Comparison of ENCODE assay signal across 20 cellular contexts in the genomic region with DNA sequence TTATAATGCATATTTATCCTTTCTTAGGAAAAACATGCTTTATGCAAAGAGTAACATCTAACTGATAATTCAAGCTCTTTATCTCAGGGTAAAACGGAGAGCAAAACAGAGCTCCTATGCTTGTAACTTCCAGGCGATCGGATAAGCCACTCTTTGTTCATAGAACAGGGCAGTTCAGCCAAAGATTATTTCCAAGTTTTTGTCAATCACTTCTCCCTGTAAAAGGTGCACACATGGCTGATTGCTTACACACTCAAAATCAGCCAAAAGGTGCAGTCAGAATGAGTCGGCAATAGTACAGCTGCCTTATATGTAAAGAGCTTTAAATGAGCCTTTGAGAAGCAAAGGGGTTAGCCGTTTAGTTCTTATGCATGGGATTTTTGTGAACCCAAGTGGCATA.
DNase-seq lines count a peak whose midpoint lies in the region; ATAC-seq and TF ChIP-seq lines count a peak whose summit lies in the region.
"Had no signal": no experiment of that assay in that cellular context is flagged by ENCODE, and none has a peak within 500 bp of the region (broad histone marks: within the 10 kb centered on the region; RNA-seq: fewer than 3 reads in every experiment).

No MANE protein-coding gene starts in this region.

- TF ChIP-seq CTCF in GM23338 (conservative IDR thresholded peaks at IDR 0.05; ENCODE audit: low read depth in 2 of 2) (no peak), PC-9 (conservative IDR thresholded peaks at IDR 0.05) (no peak)

- peaks cover 2% of the 10 kb centered on the region for H3K27me3 Mint-ChIP-seq in GM23338 (ENCODE audit: insufficient read depth, low read depth, poor library complexity)
- H3K27me3 Mint-ChIP-seq in activated T-cell treated with anti-CD3 and anti-CD28 coated beads, Interleukin-2, amount 50 U/mL, for 4 hours (ENCODE audit: low read depth): no peaks in the 10 kb centered on the region
- H3K27me3 Mint-ChIP-seq: B cell; CD4-positive, alpha-beta T cell had no signal

- no peak overlapping the region for H4K8ac ChIP-seq in neuronal stem cell (ENCODE audit: low read depth, low read length)

- H4K91ac ChIP-seq in neuronal stem cell (ENCODE audit: low read depth, low read length, poor library complexity): no peak overlapping the region

- H3K4me1 Mint-ChIP-seq in GM23338: peaks cover 27% of the 10 kb centered on the region
- H3K4me1 Mint-ChIP-seq in activated T-cell treated with anti-CD3 and anti-CD28 coated beads, Interleukin-2, amount 50 U/mL, for 4 hours (ENCODE audit: low read depth): no peaks in the 10 kb centered on the region
- H3K4me1 Mint-ChIP-seq: B cell had no signal

- H3K27ac Mint-ChIP-seq in GM23338: peak overlapping the region; percentile 91
- H3K27ac Mint-ChIP-seq: B cell; CD4-positive, alpha-beta T cell; HFFc6 had no signal

- no peaks in the 10 kb centered on the region for H3K79me2 ChIP-seq in GM23338 (replicated peaks; ENCODE audit: insufficient read depth)
- H3K79me2 ChIP-seq in PC-9 (ENCODE audit: low read depth): no peaks in the 10 kb centered on the region

- H3K9me3 ChIP-seq in PC-9 (ENCODE audit: insufficient read depth, low read depth) (no peaks in the 10 kb centered on the region), neuronal stem cell (replicated peaks in 1 of 2; ENCODE audit: control insufficient read depth in 2 of 2, insufficient read depth in 1 of 2, low read depth in 1 of 2, low read length in 2 of 2) (peaks cover 0 to 4% of the 10 kb centered on the region in 2 donors)

- POLR2A ChIA-PET in PC-9 (lab: Charles Lee; ENCODE audit: unreplicated experiment): no interaction called here

- no peak overlapping the region for H3K9ac ChIP-seq in neuronal stem cell (ENCODE audit: low read depth, low read length, poor library complexity)
- H3K9ac ChIP-seq: GM23248 had no signal

- no peak overlapping the region for H2BK12ac ChIP-seq in neuronal stem cell (ENCODE audit: low read length)

- H3K4me3 ChIP-seq in GM23338 (no peak overlapping the region), PC-9 (no peak overlapping the region), neuronal stem cell (ENCODE audit: low read length in 2 of 2) (no peak overlapping the region)
- H3K4me3 ChIP-seq: GM23248 had no signal

- no peak overlapping the region for H2BK15ac ChIP-seq in neuronal stem cell (ENCODE audit: low read length)

- no peak overlapping the region for H3K23ac ChIP-seq in neuronal stem cell (ENCODE audit: low read depth, low read length, poor library complexity)

- intact Hi-C loops in PC-9 (cut with micrococcal nuclease; ENCODE audit: unreplicated experiment): no loop called here

- H3K27ac ChIP-seq in GM23338 (ENCODE audit: low read depth) (no peak overlapping the region), PC-9 (no peak overlapping the region), neuronal stem cell (replicated peaks; ENCODE audit: low read length) (no peak overlapping the region)
- H3K27ac ChIP-seq: GM23248 had no signal

- no peak overlapping the region for H2BK5ac ChIP-seq in neuronal stem cell (ENCODE audit: low read length)

- WGBS in neuronal stem cell (ENCODE audit: extremely low coverage in 2 of 2, insufficient read length in 2 of 2, insufficient replicate concordance in 1 of 2), 2 donors: no CpG with 5 or more reads among the region's 5 CpGs

- H3K4me1 ChIP-seq in GM23338 (ENCODE audit: insufficient read depth): peaks cover 14% of the 10 kb centered on the region
- H3K4me1 ChIP-seq in PC-9 (replicated peaks; ENCODE audit: insufficient read depth): no peaks in the 10 kb centered on the region
- H3K4me1 ChIP-seq in neuronal stem cell (ENCODE audit: control insufficient read depth in 2 of 2, insufficient read depth in 1 of 2, low read depth in 1 of 2, low read length in 2 of 2): peaks cover 1 to 10% of the 10 kb centered on the region in 2 donors

- H2BK120ac ChIP-seq in neuronal stem cell (ENCODE audit: low read depth, low read length): no peak overlapping the region

- H4K20me1 ChIP-seq in GM23338 (replicated peaks; ENCODE audit: insufficient read depth) (no peaks in the 10 kb centered on the region), PC-9 (ENCODE audit: insufficient read depth) (no peaks in the 10 kb centered on the region)

- H3K36me3 ChIP-seq in GM23338 (ENCODE audit: insufficient read depth) (peaks cover under 1% of the 10 kb centered on the region; the same call in 1 of the 2 replicates), PC-9 (ENCODE audit: low read depth) (no peaks in the 10 kb centered on the region), neuronal stem cell (replicated peaks in 1 of 2; ENCODE audit: control insufficient read depth in 2 of 2, insufficient read depth in 2 of 2, low read length in 2 of 2) (no peaks in the 10 kb centered on the region)

- H3K9me3 Mint-ChIP-seq in GM23338: peaks cover 6% of the 10 kb centered on the region
- H3K9me3 Mint-ChIP-seq in activated T-cell treated with anti-CD3 and anti-CD28 coated beads, Interleukin-2, amount 50 U/mL, for 4 hours: peaks cover under 1% of the 10 kb centered on the region
- H3K9me3 Mint-ChIP-seq: CD4-positive, alpha-beta T cell had no signal

- ATAC-seq in GM23338: no peak
- ATAC-seq in HG03565 (IDR thresholded peaks at IDR 0.05; ENCODE audit: unreplicated experiment): no peak
- ATAC-seq in activated T-cell treated with anti-CD3 and anti-CD28 coated beads, Interleukin-2, amount 50 U/mL, for 4 hours: no peak

- CTCF ChIA-PET in PC-9 (lab: Charles Lee): no interaction called here

- BruUV-seq in PC-9 (replicated peaks; lab: Mats Ljungman, UMichigan): no TSS peak

- no peak overlapping the region for H3K14ac ChIP-seq in neuronal stem cell (ENCODE audit: low read length)

- peak overlapping the region; percentile 55 for H3K4me2 ChIP-seq in GM23338
- H3K4me2 ChIP-seq in PC-9: no peak overlapping the region
- H3K4me2 ChIP-seq in neuronal stem cell (ENCODE audit: insufficient read depth, low read length, poor library complexity, severe bottlenecking): no peak overlapping the region

- no peak for DNase-seq in GM23338 (ENCODE audit: low spot score)
- DNase-seq in PC-9: no peak
- peak; percentile 51 for DNase-seq in globus pallidus (ENCODE audit: low spot score)
- no peak for DNase-seq in neuronal stem cell (ENCODE audit: low spot score)
- no peak for DNase-seq in NCI-H128 (lab: John Stamatoyannopoulos, UW; ENCODE audit: unreplicated experiment)
- no peak for DNase-seq in activated T-cell treated with anti-CD3 and anti-CD28 coated beads, Interleukin-2, amount 50 U/mL, for 4 hours
- DNase-seq: ACHN; CD4-positive, alpha-beta T cell; DND-41; GDM1; GM23248; HFFc6; KG1; NCI-H1092; NCI-H187; NCI-H2171 treated with DMSO at 0.1 percent for 48 hours; NCI-H510A; SHP77 had no signal

- no peaks in the 10 kb centered on the region for H3F3A ChIP-seq in GM23338 (replicated peaks; ENCODE audit: low read depth)
- H3F3A ChIP-seq in PC-9 (ENCODE audit: insufficient read depth, low read depth): no peaks in the 10 kb centered on the region

- H3K27me3 ChIP-seq in GM23338 (ENCODE audit: insufficient read depth) (no peaks in the 10 kb centered on the region), PC-9 (ENCODE audit: insufficient read depth, low read depth) (no peaks in the 10 kb centered on the region), neuronal stem cell (ENCODE audit: control insufficient read depth in 3 of 3, insufficient read depth in 3 of 3, low read depth in 1 of 3, low read length in 3 of 3) (no peaks in the 10 kb centered on the region)

- H3K79me1 ChIP-seq in neuronal stem cell (ENCODE audit: low read depth, low read length): no peaks in the 10 kb centered on the region

- H3K36me3 Mint-ChIP-seq in GM23338 (ENCODE audit: low read depth): peaks cover 5% of the 10 kb centered on the region; the same call in 1 of the 3 replicates
- no peaks in the 10 kb centered on the region for H3K36me3 Mint-ChIP-seq in activated T-cell treated with anti-CD3 and anti-CD28 coated beads, Interleukin-2, amount 50 U/mL, for 4 hours (ENCODE audit: insufficient read depth)

- no peak overlapping the region for H3K18ac ChIP-seq in neuronal stem cell (ENCODE audit: low read length)

- H2AFZ ChIP-seq in GM23338 (peak overlapping the region; percentile 83; the same call in 1 of the 2 replicates), PC-9 (peak overlapping the region; percentile 9; the same call in 1 of the 2 replicates), neuronal stem cell (ENCODE audit: low read length) (peak overlapping the region; percentile 11)
- H2AFZ ChIP-seq: GM23248 had no signal

- no peak overlapping the region for H2AK5ac ChIP-seq in neuronal stem cell (ENCODE audit: low read depth, low read length)

- H3K4ac ChIP-seq in neuronal stem cell (ENCODE audit: low read length): no peak overlapping the region

- H3K9me2 ChIP-seq in GM23338 (ENCODE audit: insufficient read depth): no peaks in the 10 kb centered on the region
- no peaks in the 10 kb centered on the region for H3K9me2 ChIP-seq in PC-9 (ENCODE audit: insufficient read depth)

- no peak overlapping the region for H3K4me3 Mint-ChIP-seq in GM23338
- H3K4me3 Mint-ChIP-seq in activated T-cell treated with anti-CD3 and anti-CD28 coated beads, Interleukin-2, amount 50 U/mL, for 4 hours: no peak overlapping the region
- H3K4me3 Mint-ChIP-seq: B cell; CD4-positive, alpha-beta T cell; HFFc6 had no signal

TF ChIP-seq in GM23338, 12 proteins besides CTCF, POLR2A, EP300 and RAD21 (continues in another document):
- no peak for TF ChIP-seq CREB1 (CRISPR knock-in tag; IDR thresholded peaks at IDR 0.05; ENCODE audit: low read depth)
- TF ChIP-seq JUNB (IDR thresholded peaks at IDR 0.05; ENCODE audit: unreplicated experiment): no peak
- no peak for TF ChIP-seq POLR2AphosphoS5 (IDR thresholded peaks at IDR 0.05; ENCODE audit: low read depth)

Comparison
In these comparisons a context has a peak if more than half of its experiments do, and no peak if none do; other contexts are left out.
1. H2AFZ ChIP-seq: peak in every context shown above with its lines; median percentile 83 in GM23338; 11 in neuronal stem cell; 9 in PC-9.